Comparison of ENCODE assay signal across 11 cellular contexts in genomic region chr10:51654918-51655317, GRCh38.
"Had no signal": no experiment of that assay in that cellular context is flagged by ENCODE, and none has a peak within 500 bp of the region (broad histone marks: within the 10 kb centered on the region; RNA-seq: fewer than 3 reads in every experiment).

No MANE protein-coding gene starts in this region.

- DNase-seq: activated CD4-positive, CD25-positive, alpha-beta regulatory T cell treated with anti-CD3 and anti-CD28 coated beads, Interleukin-2, amount 50 U/mL, for 72 hours; activated naive CD4-positive, alpha-beta T cell treated with anti-CD3 and anti-CD28 coated beads, Interleukin-2, amount 50 U/mL, for 16 hours; activated T-cell treated with anti-CD3 and anti-CD28 coated beads, Interleukin-2, amount 50 U/mL, for 1 hour; adrenal gland; left cardiac atrium; lower lobe of right lung; midbrain; ovary; upper lobe of left lung had no signal

- H3K4me3 ChIP-seq: adrenal gland, lower lobe of right lung, ovary, upper lobe of left lung had no signal

- H3K27ac Mint-ChIP-seq: activated T-helper 2 cell treated with anti-CD3 and anti-CD28 coated beads, Interferon-gamma antibody, Interleukin-2, Interleukin-4, amounts not matched to agents 10 μg/mL and 5 μg/mL and 100 μg/mL, durations not matched to agents 14 hours and 24 hours and 36 hours; stimulated activated naive CD8-positive, alpha-beta T cell treated with anti-CD3 and anti-CD28 coated beads, Interleukin-15, Interleukin-2, amounts not matched to agents 100 ng/mL and 50 ng/mL, for 24 hours had no signal

- H3K4me3 Mint-ChIP-seq: stimulated activated naive CD8-positive, alpha-beta T cell treated with anti-CD3 and anti-CD28 coated beads, Interleukin-15, Interleukin-2, amounts not matched to agents 100 ng/mL and 50 ng/mL, for 24 hours had no signal

- H3K9me3 Mint-ChIP-seq: activated T-helper 2 cell treated with anti-CD3 and anti-CD28 coated beads, Interferon-gamma antibody, Interleukin-2, Interleukin-4, amounts not matched to agents 10 μg/mL and 5 μg/mL and 100 μg/mL, durations not matched to agents 14 hours and 24 hours and 36 hours; stimulated activated naive CD8-positive, alpha-beta T cell treated with anti-CD3 and anti-CD28 coated beads, Interleukin-15, Interleukin-2, amounts not matched to agents 100 ng/mL and 50 ng/mL, for 24 hours had no signal
